26 cellular contexts compared by ENCODE assay signal in the genomic region with DNA sequence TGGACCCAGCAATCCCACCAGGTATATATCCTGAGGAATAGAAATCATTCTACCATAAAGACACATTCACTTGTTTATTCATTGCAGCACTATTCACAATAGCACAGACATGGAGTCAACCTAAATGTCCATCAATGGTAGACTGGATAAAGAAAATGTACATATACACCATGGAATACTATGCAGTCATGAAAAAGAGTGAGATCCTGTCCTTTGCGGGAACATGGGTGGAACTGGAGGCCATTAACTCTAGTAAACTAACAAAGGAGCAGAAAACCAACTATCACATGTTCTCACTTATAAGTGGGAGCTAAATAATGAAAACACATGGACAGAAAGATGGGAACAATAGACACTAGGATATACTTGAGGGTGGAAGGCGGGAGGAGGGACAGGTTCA. TPM values are rescaled to one million over a fixed set of nuclear protein-coding genes. Genes with fewer than 3 reads are reported as not detected.
DNase-seq lines count a peak whose midpoint lies in the region; ATAC-seq, FAIRE-seq and TF ChIP-seq lines count a peak whose summit lies in the region.
"Had no signal": no experiment of that assay in that cellular context is flagged by ENCODE, and none has a peak within 500 bp of the region (broad histone marks: within the 10 kb centered on the region; RNA-seq: fewer than 3 reads in every experiment).

No MANE protein-coding gene starts in this region.

- H3K4me1 ChIP-seq in keratinocyte (ENCODE audit: control insufficient read depth, extremely low read depth, insufficient read depth, low read length) (peaks cover 18% of the 10 kb centered on the region), body of pancreas (peaks cover 7% of the 10 kb centered on the region)
- H3K4me1 ChIP-seq: lower lobe of right lung, upper lobe of right lung had no signal

- H3K9me3 ChIP-seq in keratinocyte (ENCODE audit: control insufficient read depth, low read depth, low read length), result no peaks in the 10 kb centered on the region
- no peaks in the 10 kb centered on the region for H3K9me3 ChIP-seq in body of pancreas
- H3K9me3 ChIP-seq: gastroesophageal sphincter, lower lobe of right lung, upper lobe of right lung had no signal

- H3K27ac ChIP-seq in keratinocyte (ENCODE audit: control insufficient read depth, insufficient read depth, low read length) (peak overlapping the region; percentile 14), body of pancreas (no peak overlapping the region)
- H3K27ac ChIP-seq: gastroesophageal sphincter, lower lobe of right lung, upper lobe of right lung had no signal

- H3K4me2 ChIP-seq in keratinocyte (ENCODE audit: control insufficient read depth, extremely low read depth, insufficient read depth, low read depth, low read length), result no peak overlapping the region

- H3K4me3 ChIP-seq in keratinocyte (ENCODE audit: control insufficient read depth in 2 of 3, extremely low read depth in 1 of 3, insufficient read depth in 2 of 3, low read depth in 1 of 3, low read length in 3 of 3) (peak overlapping the region in 1 of 3 experiments; percentile 10), body of pancreas (no peak overlapping the region)
- H3K4me3 ChIP-seq: gastroesophageal sphincter, lower lobe of right lung, upper lobe of right lung had no signal

- H3K79me2 ChIP-seq in keratinocyte (ENCODE audit: control insufficient read depth, insufficient read depth, low read length), result no peaks in the 10 kb centered on the region

- 97% methylated on average over 2 of the region's 2 CpGs for WGBS in body of pancreas, 2 donors

- H3K27me3 ChIP-seq in keratinocyte (ENCODE audit: control insufficient read depth, extremely low read depth, insufficient read depth, low read length) (no peaks in the 10 kb centered on the region), body of pancreas (no peaks in the 10 kb centered on the region)
- H3K27me3 ChIP-seq: gastroesophageal sphincter, upper lobe of right lung had no signal

- intact Hi-C loops in body of pancreas (cut with DNase I), result no loop called here

- TF ChIP-seq CTCF in keratinocyte (optimal IDR thresholded peaks at IDR 0.05 in 1 of 3, IDR thresholded peaks at IDR 0.05 in 1 of 3, conservative IDR thresholded peaks at IDR 0.05 in 1 of 3; ENCODE audit: extremely low read depth in 1 of 3, insufficient read depth in 2 of 3, low read length in 3 of 3), result no peak
- no peak for TF ChIP-seq CTCF in body of pancreas (IDR thresholded peaks at IDR 0.05)

- FAIRE-seq in keratinocyte (lab: Jason Lieb, UNC), result no peak
- FAIRE-seq: A204.1, HepG2 had no signal

- dilution Hi-C loops in keratinocyte (cut with MboI; ENCODE audit: extremely low pct_ligation_motif_present, low sequenced_read_pairs), result no loop called here

- ATAC-seq in GM18498 (IDR thresholded peaks at IDR 0.05; ENCODE audit: unreplicated experiment), result peak; percentile 7
- peak; percentile 11 for ATAC-seq in GM19455 (IDR thresholded peaks at IDR 0.05; ENCODE audit: unreplicated experiment)
- peak; percentile 3 for ATAC-seq in HG03354 (IDR thresholded peaks at IDR 0.05; ENCODE audit: poor library complexity, severe bottlenecking, unreplicated experiment)
- no peak for ATAC-seq in body of pancreas
- ATAC-seq in HG02973 (IDR thresholded peaks at IDR 0.05; ENCODE audit: unreplicated experiment), result no peak
- ATAC-seq: activated CD8-positive, alpha-beta T cell treated with anti-CD3 and anti-CD28 coated beads for 36 hours; activated T-helper 17 cell treated with anti-CD3 and anti-CD28 coated beads, Interleukin-2, amount 50 U/mL, for 72 hours; gastroesophageal sphincter; HepG2; lower lobe of right lung; natural killer cell treated with Interleukin-12 subunit alpha and Interleukin-12 subunit beta and Interleukin-15 and Interleukin-18, amount 100 ng/mL, for 72 hours; upper lobe of right lung had no signal

- no peak overlapping the region for H2AFZ ChIP-seq in keratinocyte (ENCODE audit: control insufficient read depth, low read length)

- no peaks in the 10 kb centered on the region for H4K20me1 ChIP-seq in keratinocyte (ENCODE audit: control insufficient read depth, extremely low read depth, insufficient read depth, low read length)

- H3K9ac ChIP-seq in keratinocyte (ENCODE audit: control insufficient read depth, extremely low read depth, insufficient read depth, low read length), result no peak overlapping the region

- no peaks in the 10 kb centered on the region for H3K36me3 ChIP-seq in keratinocyte (ENCODE audit: control insufficient read depth in 2 of 2, extremely low read depth in 1 of 2, insufficient read depth in 2 of 2, low read length in 2 of 2)
- no peaks in the 10 kb centered on the region for H3K36me3 ChIP-seq in body of pancreas (replicated peaks in 1 of 2; ENCODE audit: insufficient read depth in 1 of 2, low read depth in 2 of 2)
- H3K36me3 ChIP-seq: gastroesophageal sphincter, lower lobe of right lung, upper lobe of right lung had no signal

- DNase-seq in keratinocyte (ENCODE audit: low read depth, low spot score) (no peak), DMS114 treated with DMSO at 0.1 percent for 48 hours (lab: John Stamatoyannopoulos, UW; ENCODE audit: unreplicated experiment) (no peak), body of pancreas (no peak), NCI-H2081 (lab: John Stamatoyannopoulos, UW) (no peak)
- DNase-seq: activated CD8-positive, alpha-beta T cell treated with anti-CD3 and anti-CD28 coated beads for 36 hours; activated naive CD4-positive, alpha-beta T cell treated with anti-CD3 and anti-CD28 coated beads, Interleukin-2, amount 50 U/mL, for 16 hours; amniotic stem cell; CD4-positive, alpha-beta memory T cell; GOT3; lower lobe of right lung; NCI-H146; NCI-H446; NCI-H748 treated with DMSO at 0.1 percent for 48 hours; occipital lobe; SIG-M5; stimulated activated naive CD4-positive, alpha-beta T cell treated with Interleukin-2 at 50 U/mL for 16 hours; upper lobe of right lung had no signal

- no peaks in the 10 kb centered on the region for H3K9me1 ChIP-seq in keratinocyte (ENCODE audit: control insufficient read depth, extremely low read depth, insufficient read depth, low read length)

- TF ChIP-seq POLR2A in body of pancreas (IDR thresholded peaks at IDR 0.05), result no peak

RNA-seq across cellular contexts. Expression of a gene that starts 36.1 kb away (rescaled TPM):
- 9.4 to 15.3 TPM (median 11.2 TPM) in 3 replicates for polyA plus RNA-seq in keratinocyte
- 15.4 TPM for polyA plus RNA-seq in keratinocyte (2011; ENCODE audit: low read depth)
- 10.0 and 21.2 TPM in 2 replicates for polyA plus RNA-seq in keratinocyte (2011; cell fraction: cytosol; rRNA removed)
- 10.1 and 14.5 TPM in 2 replicates for polyA plus RNA-seq in keratinocyte (2011; cell fraction: nucleus; rRNA removed)
- 4.8 and 11.5 TPM in 2 replicates for polyA plus RNA-seq in keratinocyte (2012; ENCODE audit: low replicate concordance)
- 5.0 to 18.6 TPM (median 12.3 TPM) in 3 replicates for polyA minus RNA-seq in keratinocyte
- polyA minus RNA-seq in keratinocyte (2011; cell fraction: cytosol; rRNA and poly(A)+ RNA removed), result 17.1 TPM
- 10.0 and 20.6 TPM in 2 replicates for polyA minus RNA-seq in keratinocyte (2011; cell fraction: nucleus; rRNA and poly(A)+ RNA removed)
- total RNA-seq in body of pancreas, result 10 to 100 TPM in 1 of 2 donors, 1 to 10 TPM in 1; 9.6 to 18.2 TPM

Comparison
In these comparisons a context has a peak if more than half of its experiments do, and no peak if none do; other contexts are left out.
1. ATAC-seq: peak in GM18498 (single experiment), GM19455 (single experiment) and HG03354 (single experiment); none in body of pancreas (single experiment) and HG02973 (single experiment).